In the genomic region with DNA sequence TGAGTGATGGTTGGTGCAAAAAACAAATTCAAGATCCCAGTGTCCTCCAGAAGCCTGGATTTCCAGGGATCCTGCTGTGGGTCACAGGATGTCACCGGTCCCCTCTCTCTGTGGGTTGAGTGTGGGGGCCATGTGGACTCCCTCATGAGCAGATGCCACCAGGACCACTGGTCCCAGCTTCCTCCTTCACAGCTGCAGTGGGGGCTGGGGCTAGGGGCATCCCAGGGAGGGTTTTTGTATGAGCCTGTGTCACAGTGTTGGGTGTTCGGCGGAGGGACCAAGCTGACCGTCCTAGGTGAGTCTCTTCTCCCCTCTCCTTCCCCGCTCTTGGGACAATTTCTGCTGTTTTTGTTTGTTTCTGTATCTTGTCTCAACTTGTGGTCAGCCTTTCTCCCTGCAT, we compare ENCODE assay signal across 9 cellular contexts. TPM values are rescaled to one million over a fixed set of nuclear protein-coding genes. Genes with fewer than 3 reads are reported as not detected.
DNase-seq lines count a peak whose midpoint lies in the region; ATAC-seq, FAIRE-seq and TF ChIP-seq lines count a peak whose summit lies in the region.
"Not testable (repeated sequence)": the region's sequence is repeated elsewhere in the genome, so short reads cannot be mapped to it uniquely, and the experiment has no call there.
"Had no signal": no experiment of that assay in that cellular context is flagged by ENCODE, and none has a peak within 500 bp of the region (broad histone marks: within the 10 kb centered on the region; RNA-seq: fewer than 3 reads in every experiment).

No MANE protein-coding gene starts in this region.

- H3K4me3 Mint-ChIP-seq in chondrocyte (ENCODE audit: unreplicated experiment): not testable (repeated sequence)
- peak overlapping the region; percentile 91 for H3K4me3 Mint-ChIP-seq in memory B cell
- H3K4me3 Mint-ChIP-seq in stimulated activated memory B cell treated with anti-CD40 and anti-IgM and Interleukin-4, amounts not matched to agents 10 μg/mL and 1 μg/mL and 100 μg/mL, for 72 hours: peak overlapping the region; percentile 73

- not testable (repeated sequence) for H3K9me3 ChIP-seq in BLaER1; OCI-LY3 (ENCODE audit: insufficient read depth, low read length); SU-DHL-6 (ENCODE audit: insufficient read depth, low read length)

- H3K9ac ChIP-seq in BLaER1 (0 out of 2 replicates have a peak overlapping the region, but pooled peaks have one; percentile 19), OCI-LY3 (ENCODE audit: low read length) (peak overlapping the region; percentile 94)
- H3K9ac ChIP-seq in SU-DHL-6 (ENCODE audit: low read length): not testable (repeated sequence)

- not testable (repeated sequence) for H3K4me3 ChIP-seq in BLaER1; SU-DHL-6 (ENCODE audit: insufficient read depth, low read length, poor library complexity, severe bottlenecking)
- H3K4me3 ChIP-seq in OCI-LY3 (ENCODE audit: low read length): peak overlapping the region; percentile 79

- peak overlapping the region; percentile 48; the same call in 1 of the 2 replicates for H3K27ac ChIP-seq in BLaER1
- H3K27ac ChIP-seq in OCI-LY3 (ENCODE audit: low read length): peak overlapping the region; percentile 98
- peak overlapping the region; percentile 88 for H3K27ac ChIP-seq in SU-DHL-6 (ENCODE audit: low read depth, low read length)

- not testable (repeated sequence) for H3K36me3 Mint-ChIP-seq in chondrocyte (ENCODE audit: low read depth); memory B cell
- H3K36me3 Mint-ChIP-seq in stimulated activated memory B cell treated with anti-CD40 and anti-IgM and Interleukin-4, amounts not matched to agents 10 μg/mL and 1 μg/mL and 100 μg/mL, for 72 hours: peaks cover 12% of the 10 kb centered on the region

- ATAC-seq in memory B cell (ENCODE audit: low read depth): peak; percentile 28
- not testable (repeated sequence) for ATAC-seq in stimulated activated memory B cell treated with anti-CD40 and anti-IgM and Interleukin-4, amounts not matched to agents 10 μg/mL and 1 μg/mL and 100 μg/mL, for 72 hours

- not testable (repeated sequence) for TF ChIP-seq CTCF in OCI-LY3 (IDR thresholded peaks at IDR 0.05; ENCODE audit: low read depth, low read length); SU-DHL-6 (IDR thresholded peaks at IDR 0.05; ENCODE audit: insufficient read depth, low read length, poor library complexity, severe bottlenecking); chondrocyte (IDR thresholded peaks at IDR 0.05)

- H3K9me3 Mint-ChIP-seq in chondrocyte (ENCODE audit: low read depth); memory B cell; stimulated activated memory B cell treated with anti-CD40 and anti-IgM and Interleukin-4, amounts not matched to agents 10 μg/mL and 1 μg/mL and 100 μg/mL, for 72 hours: not testable (repeated sequence)

- peaks cover 45% of the 10 kb centered on the region for H4K20me1 ChIP-seq in BLaER1
- H4K20me1 ChIP-seq in OCI-LY3 (ENCODE audit: insufficient read depth, low read length); SU-DHL-6 (ENCODE audit: low read depth, low read length): not testable (repeated sequence)

- H3K4me2 ChIP-seq in BLaER1 (peak overlapping the region; percentile 70), OCI-LY3 (ENCODE audit: low read length) (peak overlapping the region; percentile 86)
- H3K4me2 ChIP-seq in SU-DHL-6 (ENCODE audit: low read depth, low read length, poor library complexity, severe bottlenecking): not testable (repeated sequence)

- H2AFZ ChIP-seq in OCI-LY3 (ENCODE audit: low read depth, low read length); SU-DHL-6 (ENCODE audit: low read depth, low read length, severe bottlenecking): not testable (repeated sequence)

- H3K36me3 ChIP-seq in BLaER1; SU-DHL-6 (ENCODE audit: low read length): not testable (repeated sequence)
- peaks cover 13% of the 10 kb centered on the region for H3K36me3 ChIP-seq in OCI-LY3 (replicated peaks; ENCODE audit: low read depth, low read length)

- H3K9me2 ChIP-seq in SU-DHL-6 (replicated peaks; ENCODE audit: insufficient read depth, low read length): not testable (repeated sequence)

- not testable (repeated sequence) for DNase-seq in GM12891 (ENCODE audit: insufficient read length, low spot score); memory B cell (ENCODE audit: low spot score in 2 of 2)
- DNase-seq in chondrocyte (ENCODE audit: low spot score): peak; percentile 51

- H3K27ac Mint-ChIP-seq in chondrocyte (ENCODE audit: unreplicated experiment): not testable (repeated sequence)
- peak overlapping the region; percentile 74 for H3K27ac Mint-ChIP-seq in memory B cell
- H3K27ac Mint-ChIP-seq in stimulated activated memory B cell treated with anti-CD40 and anti-IgM and Interleukin-4, amounts not matched to agents 10 μg/mL and 1 μg/mL and 100 μg/mL, for 72 hours: peak overlapping the region; percentile 70

- H3K27me3 ChIP-seq in BLaER1; OCI-LY3 (ENCODE audit: low read depth, low read length); SU-DHL-6 (ENCODE audit: low read length): not testable (repeated sequence)

- H3K79me2 ChIP-seq in OCI-LY3 (ENCODE audit: low read length) (peaks cover 55% of the 10 kb centered on the region), SU-DHL-6 (ENCODE audit: insufficient read depth, low read length) (peaks cover 16% of the 10 kb centered on the region; the same call in 1 of the 2 replicates)

- peaks cover 68% of the 10 kb centered on the region for H3F3A ChIP-seq in SU-DHL-6 (ENCODE audit: insufficient read depth)

- H3K27me3 Mint-ChIP-seq in chondrocyte (ENCODE audit: low read depth): peaks cover 27% of the 10 kb centered on the region
- not testable (repeated sequence) for H3K27me3 Mint-ChIP-seq in memory B cell; stimulated activated memory B cell treated with anti-CD40 and anti-IgM and Interleukin-4, amounts not matched to agents 10 μg/mL and 1 μg/mL and 100 μg/mL, for 72 hours

- H3K4me1 ChIP-seq in BLaER1 (peaks cover 80% of the 10 kb centered on the region), OCI-LY3 (ENCODE audit: low read length) (peaks cover 75% of the 10 kb centered on the region)

- not testable (repeated sequence) for H3K4me1 Mint-ChIP-seq in chondrocyte (ENCODE audit: low read depth)
- peaks cover 50% of the 10 kb centered on the region for H3K4me1 Mint-ChIP-seq in memory B cell
- H3K4me1 Mint-ChIP-seq in stimulated activated memory B cell treated with anti-CD40 and anti-IgM and Interleukin-4, amounts not matched to agents 10 μg/mL and 1 μg/mL and 100 μg/mL, for 72 hours: peaks cover 56% of the 10 kb centered on the region

- FAIRE-seq in GM12891 (lab: Jason Lieb, UNC): peak; percentile 72

- not testable (repeated sequence) for TF ChIP-seq POLR2A in GM12891 (IDR thresholded peaks at IDR 0.05; ENCODE audit: low read depth, low read length)

RNA-seq across cellular contexts. Expression of gene IGLL5, which starts 17.1 kb away (rescaled TPM):
- 28.1 TPM for polyA plus RNA-seq in GM12891 (2012; ENCODE audit: low read depth, missing spikeins)
- not detected in 3 replicates for total RNA-seq in chondrocyte
- total RNA-seq: CD4-positive, alpha-beta memory T cell; GM23248 had no signal
- polyA plus RNA-seq: GM23248 had no signal

Comparison
In these comparisons a context has a peak if more than half of its experiments do, and no peak if none do; other contexts are left out.
1. H3K27ac ChIP-seq: peak in every context shown above with its lines; median percentile 98 in OCI-LY3; 88 in SU-DHL-6; 48 in BLaER1.